ENCODE assay signal across 8 cellular contexts in the genomic region with DNA sequence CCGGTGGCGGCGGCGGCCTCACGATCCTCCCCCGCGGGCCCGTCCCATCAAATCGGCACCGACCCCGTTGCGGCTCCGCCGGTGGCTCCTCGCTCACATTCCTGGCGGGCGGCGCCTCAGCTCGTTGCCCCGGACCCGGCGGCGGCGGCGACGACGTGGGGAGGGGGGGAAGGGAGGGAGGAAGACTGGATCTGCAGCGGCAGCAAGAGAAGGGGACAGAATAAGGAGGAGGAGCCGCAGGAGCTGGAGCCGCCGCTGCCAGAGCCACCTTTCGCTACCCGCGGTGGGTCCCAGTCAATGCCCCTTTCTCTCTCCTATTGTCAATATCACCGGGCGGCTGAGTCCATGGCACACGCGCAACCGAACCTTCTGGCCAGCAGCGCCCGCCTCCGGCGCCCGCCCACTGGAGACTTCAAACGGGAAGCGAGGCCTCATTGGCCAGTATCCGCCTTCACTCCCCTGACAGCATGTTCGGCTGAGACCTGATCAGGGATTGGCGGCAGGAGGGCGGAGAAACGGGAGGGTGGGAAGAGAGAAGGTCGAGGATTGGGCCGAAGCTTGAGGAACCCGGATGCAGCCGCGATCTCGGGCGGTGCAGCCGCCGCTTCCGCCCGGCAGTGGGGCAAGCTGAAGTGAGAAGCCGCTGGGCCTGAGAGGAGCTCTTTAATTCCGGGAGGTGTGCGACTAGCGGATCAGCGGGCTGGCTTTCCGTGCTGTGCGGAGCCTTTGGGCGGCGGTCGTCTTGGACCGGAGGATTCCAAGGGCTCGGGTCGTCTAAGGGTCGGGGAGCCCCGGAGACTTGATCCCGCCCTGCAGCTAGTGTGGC. TPM values are rescaled to one million over a fixed set of nuclear protein-coding genes. Genes with fewer than 3 reads are reported as not detected.
DNase-seq lines count a peak whose midpoint lies in the region; ATAC-seq, FAIRE-seq and TF ChIP-seq lines count a peak whose summit lies in the region.

A gene (minus strand): TSS at position 378 of the 826 bp plus-strand sequence. CDS start 3,692 bp downstream, outside the sequence.

- no TSS peak for BruUV-seq in OCI-LY7 (replicated peaks; lab: Mats Ljungman, UMichigan)
- BruUV-seq in endothelial cell of umbilical vein (replicated peaks; lab: Mats Ljungman, UMichigan) = no TSS peak

- FAIRE-seq in D721Med (lab: Jason Lieb, UNC) = no peak
- peak; percentile 99 for FAIRE-seq in endothelial cell of umbilical vein (lab: Jason Lieb, UNC)

- DNase-seq in D721Med (ENCODE audit: insufficient read length, low spot score) (peak; percentile 77), HuH-7.5 (ENCODE audit: low spot score) (peak; percentile 90), OCI-LY7 (ENCODE audit: low spot score) (peak; percentile 98), activated T-cell treated with anti-CD3 and anti-CD28 coated beads for 1 hour (ENCODE audit: low read depth) (peak; percentile 92), endothelial cell of umbilical vein (ENCODE audit: low read depth, low spot score) (peak; percentile 99), midbrain (lab: John Stamatoyannopoulos, UW) (peak; percentile 98)
- peak; percentile 93 to 94 for DNase-seq in stimulated activated CD8-positive, alpha-beta memory T cell treated with anti-CD3 and anti-CD28 coated beads, Interleukin-2, amount 100 ng/mL, for 1 hour (ENCODE audit: low read depth in 2 of 2)

- H2AFZ ChIP-seq in OCI-LY7 (ENCODE audit: low read length) (peak within 1 kb of the TSS; percentile 79), endothelial cell of umbilical vein (ENCODE audit: low read depth, low read length) (peak within 1 kb of the TSS; percentile 93)

- no peaks in the 10 kb centered on the region for H3K9me2 ChIP-seq in OCI-LY7 (ENCODE audit: insufficient read depth, low read length)

- peak within 1 kb of the TSS; percentile 67 for H3K9ac ChIP-seq in endothelial cell of umbilical vein (replicated peaks; ENCODE audit: extremely low read depth, insufficient read depth, low read length)

- TF ChIP-seq POLR2A in endothelial cell of umbilical vein (IDR thresholded peaks at IDR 0.05; ENCODE audit: low read depth, low read length) = peak; percentile 98

- H3K9me3 ChIP-seq in OCI-LY7 (ENCODE audit: low read length) (no peaks in the 10 kb centered on the region), endothelial cell of umbilical vein (replicated peaks; ENCODE audit: control insufficient read depth, insufficient read depth, low read length) (no peaks in the 10 kb centered on the region)

- peak within 1 kb of the TSS; percentile 70 for H3K27ac ChIP-seq in OCI-LY7 (ENCODE audit: low read depth, low read length, poor library complexity, severe bottlenecking)
- H3K27ac ChIP-seq in endothelial cell of umbilical vein (ENCODE audit: insufficient read depth, low read depth, low read length) = peak within 1 kb of the TSS; percentile 74

- H4K20me1 ChIP-seq in OCI-LY7 (ENCODE audit: insufficient read depth, low read length) (peaks cover 14% of the 10 kb centered on the region; the same call in 1 of the 2 replicates), endothelial cell of umbilical vein (replicated peaks; ENCODE audit: control insufficient read depth, extremely low read depth, insufficient read depth, low read length) (no peaks in the 10 kb centered on the region)

- H3K4me3 ChIP-seq in OCI-LY7 (ENCODE audit: low read depth, low read length, poor library complexity, severe bottlenecking) (peak within 1 kb of the TSS; percentile 92), endothelial cell of umbilical vein (replicated peaks in 1 of 3; ENCODE audit: insufficient read depth in 1 of 3, low read depth in 1 of 3, low read length in 3 of 3) (peak within 1 kb of the TSS; percentile 74 to 91 (median 90))

- TF ChIP-seq CTCF in D721Med (IDR thresholded peaks at IDR 0.05; ENCODE audit: insufficient read depth, missing control alignments) (no peak), OCI-LY7 (conservative IDR thresholded peaks at IDR 0.05; ENCODE audit: low read length) (no peak), endothelial cell of umbilical vein (IDR thresholded peaks at IDR 0.05; ENCODE audit: extremely low read depth in 1 of 2, insufficient read depth in 1 of 2, low read depth in 1 of 2, low read length in 2 of 2) (no peak)

- H3K4me2 ChIP-seq in OCI-LY7 (ENCODE audit: low read length) = peak within 1 kb of the TSS; percentile 99
- H3K4me2 ChIP-seq in endothelial cell of umbilical vein (ENCODE audit: insufficient read depth, low read length) = peak within 1 kb of the TSS; percentile 95

- intact Hi-C loops in OCI-LY7 (cut with micrococcal nuclease; ENCODE audit: unreplicated experiment) = loop anchor here (1.0 to 2.0 kb wide), 2 partner anchors 98 to 183 kb away; a partner anchor contains a TSS
- intact Hi-C loops in endothelial cell of umbilical vein (cut with micrococcal nuclease) = loop anchor here (1.0 to 5.0 kb wide), 6 partner anchors 72 to 229 kb away; a partner anchor contains a TSS

- POLR2A ChIA-PET in OCI-LY7 (lab: Charles Lee) = interaction anchor here (0.6 to 3.5 kb wide), 12 partner anchors 11 to 363 kb away, joined by 3 to 14 read pairs (median 4); a partner anchor contains a TSS
- POLR2A ChIA-PET in endothelial cell of umbilical vein (lab: Charles Lee) = interaction anchor here (0.6 to 1.3 kb wide), 5 partner anchors 11 to 90 kb away, joined by 3 to 5 read pairs (median 3); no protein-coding TSS in a partner anchor

- dilution Hi-C loops in endothelial cell of umbilical vein (cut with MboI; ENCODE audit: extremely low pct_ligation_motif_present, low sequenced_read_pairs) = no loop called here

- ATAC-seq in GM21526 (IDR thresholded peaks at IDR 0.05; ENCODE audit: low FRiP score, unreplicated experiment) = peak; percentile 96

- H3K4me1 ChIP-seq in OCI-LY7 (ENCODE audit: insufficient read depth, low read length, poor library complexity, severe bottlenecking) = peaks cover 25% of the 10 kb centered on the region
- H3K4me1 ChIP-seq in endothelial cell of umbilical vein (ENCODE audit: control insufficient read depth, extremely low read depth, insufficient read depth, low read length) = peaks cover 16% of the 10 kb centered on the region

- H3K36me3 ChIP-seq in OCI-LY7 (ENCODE audit: insufficient read depth, low read length) (peaks cover 30% of the 10 kb centered on the region), endothelial cell of umbilical vein (ENCODE audit: control insufficient read depth in 2 of 2, extremely low read depth in 1 of 2, insufficient read depth in 2 of 2, low read length in 2 of 2) (peaks cover under 1 to 5% of the 10 kb centered on the region in 2 experiments)

- CTCF ChIA-PET in OCI-LY7 (lab: Charles Lee; ENCODE audit: unreplicated experiment) (no interaction called here), endothelial cell of umbilical vein (lab: Charles Lee) (interaction anchor here (0.6 to 3.5 kb wide), 13 partner anchors 10 to 227 kb away, joined by 3 to 61 read pairs (median 8); a partner anchor contains a TSS)

- H3K27me3 ChIP-seq in endothelial cell of umbilical vein (ENCODE audit: control insufficient read depth in 2 of 2, insufficient read depth in 2 of 2, low read length in 2 of 2) = no peaks in the 10 kb centered on the region

- H3K79me2 ChIP-seq in OCI-LY7 (ENCODE audit: insufficient read depth, low read depth, low read length) (peaks cover 32% of the 10 kb centered on the region), endothelial cell of umbilical vein (ENCODE audit: control insufficient read depth, insufficient read depth, low read length) (peaks cover 37% of the 10 kb centered on the region)

- H3K9me1 ChIP-seq in endothelial cell of umbilical vein (replicated peaks; ENCODE audit: control insufficient read depth, extremely low read depth, insufficient read depth, low read length) = no peaks in the 10 kb centered on the region

TF ChIP-seq in endothelial cell of umbilical vein, 7 proteins besides CTCF, POLR2A, EP300 and RAD21:
- TF ChIP-seq, protein P1, sequence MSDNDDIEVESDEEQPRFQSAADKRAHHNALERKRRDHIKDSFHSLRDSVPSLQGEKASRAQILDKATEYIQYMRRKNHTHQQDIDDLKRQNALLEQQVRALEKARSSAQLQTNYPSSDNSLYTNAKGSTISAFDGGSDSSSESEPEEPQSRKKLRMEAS (IDR thresholded peaks at IDR 0.05; ENCODE audit: insufficient read depth, insufficient read length) = peak; percentile 6
- no peak for TF ChIP-seq GATA2 (IDR thresholded peaks at IDR 0.05; ENCODE audit: insufficient read depth, insufficient read length, low read depth, low read length)
- no peak for TF ChIP-seq FOS (IDR thresholded peaks at IDR 0.05; ENCODE audit: borderline replicate concordance, insufficient read depth, low read length)
- TF ChIP-seq JUN (IDR thresholded peaks at IDR 0.05; ENCODE audit: borderline replicate concordance, insufficient read depth, insufficient read length, low read depth) = no peak
- TF ChIP-seq POLR2AphosphoS5 (IDR thresholded peaks at IDR 0.05; ENCODE audit: insufficient read depth, low read depth, low read length) = peak; percentile 95

RNA-seq across cellular contexts. Expression of the gene that starts here (rescaled TPM):
- total RNA-seq in OCI-LY7 (2014; rRNA removed; shearing (Covaris generic)) = 10.1 and 12.5 TPM in 2 replicates
- total RNA-seq in OCI-LY7 (2022) (47.8 and 48.8 TPM in 2 replicates), endothelial cell of umbilical vein (51.1 and 52.5 TPM in 2 replicates)
- 3.7 and 4.9 TPM in 2 replicates for polyA plus RNA-seq in endothelial cell of umbilical vein
- 9.5 and 10.2 TPM in 2 replicates for polyA plus RNA-seq in endothelial cell of umbilical vein (2011; cell fraction: cytosol; rRNA removed)
- polyA plus RNA-seq in endothelial cell of umbilical vein (2011; cell fraction: nucleus; rRNA removed) = 10.7 and 14.5 TPM in 2 replicates
- polyA plus RNA-seq in endothelial cell of umbilical vein (2012) = 19.3 and 31.2 TPM in 2 replicates
- polyA minus RNA-seq in endothelial cell of umbilical vein = 15.3 and 16.8 TPM in 2 replicates
- 20.7 TPM for polyA minus RNA-seq in endothelial cell of umbilical vein (2011; cell fraction: cytosol; rRNA and poly(A)+ RNA removed)
- 30.4 and 39.3 TPM in 2 replicates for polyA minus RNA-seq in endothelial cell of umbilical vein (2011; cell fraction: nucleus; rRNA and poly(A)+ RNA removed)

Comparison
In these comparisons a context has a peak if more than half of its experiments do, and no peak if none do; other contexts are left out.
1. Peak in every context shown above with its lines: DNase-seq, ATAC-seq, H3K4me3 ChIP-seq and H3K27ac ChIP-seq.